14 cellular contexts compared by ENCODE assay signal in the genomic region with DNA sequence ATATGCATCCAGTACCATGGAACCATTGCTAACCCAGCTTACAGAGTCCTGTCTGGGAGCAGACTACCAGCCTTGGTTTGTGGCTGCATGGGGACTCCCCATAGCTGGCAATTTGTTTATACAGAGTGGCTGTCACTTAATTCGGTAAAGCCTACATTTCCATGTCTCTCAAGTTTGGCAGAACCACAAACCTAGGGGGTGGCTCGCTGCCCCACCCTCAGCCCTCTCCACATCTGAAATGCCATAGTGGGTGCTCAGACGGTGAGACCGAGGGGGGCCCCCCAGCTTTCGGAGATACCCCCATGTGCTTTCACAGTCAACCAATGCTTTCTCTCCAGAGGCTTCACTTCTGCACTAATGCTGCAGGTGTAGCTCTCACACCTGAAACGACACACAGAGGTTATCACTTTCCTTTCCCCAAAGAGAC.
DNase-seq lines count a peak whose midpoint lies in the region; ATAC-seq and TF ChIP-seq lines count a peak whose summit lies in the region.
"Had no signal": no experiment of that assay in that cellular context is flagged by ENCODE, and none has a peak within 500 bp of the region (broad histone marks: within the 10 kb centered on the region; RNA-seq: fewer than 3 reads in every experiment).

No MANE protein-coding gene starts in this region.

- TF ChIP-seq CTCF in left lung (IDR thresholded peaks at IDR 0.05): no peak

- H3K27me3 ChIP-seq in left lung: no peaks in the 10 kb centered on the region
- H3K27me3 ChIP-seq: thyroid gland had no signal

- H3K4me3 Mint-ChIP-seq in activated T-cell treated with anti-CD3 and anti-CD28 coated beads, Interleukin-2, amount 50 U/mL, for 4 hours: no peak overlapping the region
- H3K4me3 Mint-ChIP-seq in stimulated activated memory B cell treated with anti-CD40 and anti-IgM and Interleukin-4, amounts not matched to agents 10 μg/mL and 1 μg/mL and 100 μg/mL, for 72 hours: peak overlapping the region; percentile 24
- H3K4me3 Mint-ChIP-seq: neural crest cell had no signal

- no peaks in the 10 kb centered on the region for H3K36me3 ChIP-seq in left lung
- H3K36me3 ChIP-seq: thyroid gland had no signal

- H3K9me3 ChIP-seq in left lung: no peaks in the 10 kb centered on the region
- H3K9me3 ChIP-seq: thyroid gland had no signal

- H3K4me1 ChIP-seq in left lung: no peaks in the 10 kb centered on the region
- H3K4me1 ChIP-seq: thyroid gland had no signal

- peak; percentile 82 for ATAC-seq in GM18861 (IDR thresholded peaks at IDR 0.05; ENCODE audit: unreplicated experiment)
- ATAC-seq in HG02588 (IDR thresholded peaks at IDR 0.05; ENCODE audit: unreplicated experiment): peak; percentile 49
- ATAC-seq in activated T-cell treated with anti-CD3 and anti-CD28 coated beads, Interleukin-2, amount 50 U/mL, for 4 hours: peak; percentile 79 to 87
- peak; percentile 93 for ATAC-seq in stimulated activated memory B cell treated with anti-CD40 and anti-IgM and Interleukin-4, amounts not matched to agents 10 μg/mL and 1 μg/mL and 100 μg/mL, for 72 hours
- ATAC-seq in left lung: no peak
- ATAC-seq in GM21360 (IDR thresholded peaks at IDR 0.05; ENCODE audit: unreplicated experiment): no peak
- ATAC-seq: SK-N-SH treated with all-trans-retinoic acid at 6 μM for 48 hours had no signal

- peak overlapping the region; percentile 34 for H3K27ac Mint-ChIP-seq in stimulated activated memory B cell treated with anti-CD40 and anti-IgM and Interleukin-4, amounts not matched to agents 10 μg/mL and 1 μg/mL and 100 μg/mL, for 72 hours

- intact Hi-C loops in left lung (cut with DNase I): no loop called here

- no peaks in the 10 kb centered on the region for H3K27me3 Mint-ChIP-seq in activated T-cell treated with anti-CD3 and anti-CD28 coated beads, Interleukin-2, amount 50 U/mL, for 4 hours (ENCODE audit: low read depth)
- peaks cover 1% of the 10 kb centered on the region for H3K27me3 Mint-ChIP-seq in stimulated activated memory B cell treated with anti-CD40 and anti-IgM and Interleukin-4, amounts not matched to agents 10 μg/mL and 1 μg/mL and 100 μg/mL, for 72 hours

- H3K9me3 Mint-ChIP-seq in activated T-cell treated with anti-CD3 and anti-CD28 coated beads, Interleukin-2, amount 50 U/mL, for 4 hours: no peaks in the 10 kb centered on the region
- H3K9me3 Mint-ChIP-seq in stimulated activated memory B cell treated with anti-CD40 and anti-IgM and Interleukin-4, amounts not matched to agents 10 μg/mL and 1 μg/mL and 100 μg/mL, for 72 hours: no peaks in the 10 kb centered on the region
- H3K9me3 Mint-ChIP-seq: neural crest cell had no signal

- H3K4me1 Mint-ChIP-seq in activated T-cell treated with anti-CD3 and anti-CD28 coated beads, Interleukin-2, amount 50 U/mL, for 4 hours (ENCODE audit: low read depth): no peaks in the 10 kb centered on the region
- peaks cover 24% of the 10 kb centered on the region for H3K4me1 Mint-ChIP-seq in stimulated activated memory B cell treated with anti-CD40 and anti-IgM and Interleukin-4, amounts not matched to agents 10 μg/mL and 1 μg/mL and 100 μg/mL, for 72 hours

- H3K4me3 ChIP-seq in left lung: no peak overlapping the region
- H3K4me3 ChIP-seq: thyroid gland had no signal

- no peak for DNase-seq in activated T-cell treated with anti-CD3 and anti-CD28 coated beads, Interleukin-2, amount 50 U/mL, for 4 hours
- DNase-seq in activated CD4-positive, alpha-beta T cell treated with anti-CD3 and anti-CD28 coated beads for 4 hours: no peak
- DNase-seq in left lung: no peak
- DNase-seq: activated effector memory CD4-positive, alpha-beta T cell treated with anti-CD3 and anti-CD28 coated beads, Interleukin-2, amount 50 U/mL, for 16 hours; KBM-7; NCI-H187 treated with DMSO at 0.1 percent for 48 hours; thyroid gland had no signal

- no peaks in the 10 kb centered on the region for H3K36me3 Mint-ChIP-seq in activated T-cell treated with anti-CD3 and anti-CD28 coated beads, Interleukin-2, amount 50 U/mL, for 4 hours (ENCODE audit: insufficient read depth)
- H3K36me3 Mint-ChIP-seq in stimulated activated memory B cell treated with anti-CD40 and anti-IgM and Interleukin-4, amounts not matched to agents 10 μg/mL and 1 μg/mL and 100 μg/mL, for 72 hours: no peaks in the 10 kb centered on the region

- no peak overlapping the region for H3K27ac ChIP-seq in left lung
- H3K27ac ChIP-seq: epithelial cell of prostate, thyroid gland had no signal

Comparison
In these comparisons a context has a peak if more than half of its experiments do, and no peak if none do; other contexts are left out.
1. ATAC-seq: peak in GM18861 (single experiment), HG02588 (single experiment), activated T-cell treated with anti-CD3 and anti-CD28 coated beads, Interleukin-2, amount 50 U/mL, for 4 hours (2 of 2) and stimulated activated memory B cell treated with anti-CD40 and anti-IgM and Interleukin-4, amounts not matched to agents 10 μg/mL and 1 μg/mL and 100 μg/mL, for 72 hours (single experiment); none in left lung (single experiment) and GM21360 (single experiment).